8 cellular contexts compared by ENCODE assay signal in the genomic region with DNA sequence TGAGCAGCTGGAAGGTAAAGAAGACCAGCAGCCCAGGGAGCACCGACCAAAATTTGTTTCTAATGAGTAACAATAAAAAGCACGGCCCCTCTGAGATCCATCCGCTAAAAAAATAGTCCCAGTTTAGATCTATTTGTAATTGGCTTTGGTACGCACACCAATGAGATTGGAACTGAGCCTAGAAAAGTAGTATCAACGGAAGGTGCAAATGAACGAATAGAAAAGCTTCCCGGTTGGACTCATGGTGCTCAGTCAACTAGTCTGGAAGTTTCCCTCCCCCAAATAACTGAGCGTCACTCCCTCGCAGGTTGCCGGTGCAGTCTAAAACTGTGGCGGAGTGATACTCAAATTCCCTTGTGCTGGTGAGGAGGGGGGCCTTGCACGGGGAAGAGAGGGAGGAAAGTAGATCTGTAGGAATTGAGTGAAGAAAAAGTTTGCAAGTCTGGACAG. TPM values are rescaled to one million over a fixed set of nuclear protein-coding genes. Genes with fewer than 3 reads are reported as not detected.
DNase-seq lines count a peak whose midpoint lies in the region; ATAC-seq and TF ChIP-seq lines count a peak whose summit lies in the region.
"Had no signal": no experiment of that assay in that cellular context is flagged by ENCODE, and none has a peak within 500 bp of the region (broad histone marks: within the 10 kb centered on the region; RNA-seq: fewer than 3 reads in every experiment).

A gene (plus strand): TSS at position 405 of the 450 bp plus-strand sequence. CDS start 288 bp downstream, outside the sequence.

- no peaks in the 10 kb centered on the region; the same call in none of the 2 replicates for H3K36me3 ChIP-seq in HAP-1 (replicated peaks)

- peaks cover 38% of the 10 kb centered on the region for H3K4me1 ChIP-seq in HAP-1

- no peaks in the 10 kb centered on the region for H3K27me3 ChIP-seq in HAP-1 (ENCODE audit: low read depth)

- CTCF ChIA-PET in MCF 10A (lab: Yijun Ruan, JAX) = interaction anchor here (0.7 kb wide), 1 partner anchor 42 kb away, joined by 3 read pairs; no protein-coding TSS in a partner anchor

- H3K27ac Mint-ChIP-seq in MCF 10A (ENCODE audit: low read depth, unreplicated experiment) = peak within 1 kb of the TSS; percentile 91
- H3K27ac Mint-ChIP-seq: activated naive CD8-positive, alpha-beta T cell treated with anti-CD3 and anti-CD28 coated beads, Interleukin-2, amount 10 ng/mL, durations not matched to agents 7 days and 5 days had no signal

- intact Hi-C loops in MCF 10A (cut with micrococcal nuclease) = loop anchor here (2.0 kb wide), 1 partner anchor 41 kb away; no protein-coding TSS in a partner anchor
- intact Hi-C loops in sciatic nerve (cut with DNase I) = no loop called here

- H3K4me3 ChIP-seq in HAP-1 (peak within 1 kb of the TSS; percentile 59), iPS-11a (ENCODE audit: low read depth, low read length) (peak within 1 kb of the TSS; percentile 42)

- DNase-seq in HAP-1 (ENCODE audit: low spot score in 2 of 2) (peak; percentile 88 to 96), NCI-H446 treated with DMSO at 0.1 percent for 48 hours (lab: John Stamatoyannopoulos, UW) (peak; percentile 86), MCF 10A (ENCODE audit: unreplicated experiment) (peak; percentile 90), sciatic nerve (ENCODE audit: low spot score) (peak; percentile 56), NCI-H2107 treated with DMSO at 0.1 percent for 48 hours (lab: John Stamatoyannopoulos, UW; ENCODE audit: unreplicated experiment) (no peak), NK-92 (lab: John Stamatoyannopoulos, UW; ENCODE audit: unreplicated experiment) (no peak)
- DNase-seq: activated naive CD8-positive, alpha-beta T cell treated with anti-CD3 and anti-CD28 coated beads, Interleukin-2, amount 10 ng/mL, durations not matched to agents 7 days and 5 days had no signal

- H3K4me1 Mint-ChIP-seq in MCF 10A (ENCODE audit: insufficient read depth, unreplicated experiment) = no peaks in the 10 kb centered on the region

- TF ChIP-seq CTCF in MCF 10A (IDR thresholded peaks at IDR 0.05; ENCODE audit: unreplicated experiment) = no peak

- ATAC-seq in sciatic nerve = peak; percentile 81

- peak within 1 kb of the TSS; percentile 88 for H3K4me3 Mint-ChIP-seq in MCF 10A (ENCODE audit: unreplicated experiment)
- H3K4me3 Mint-ChIP-seq: activated naive CD8-positive, alpha-beta T cell treated with anti-CD3 and anti-CD28 coated beads, Interleukin-2, amount 10 ng/mL, durations not matched to agents 7 days and 5 days had no signal

- POLR2A ChIA-PET in MCF 10A (lab: Yijun Ruan, JAX) = interaction anchor here (0.5 to 7.7 kb wide), 37 partner anchors 8 to 348 kb away, joined by 3 to 152 read pairs (median 4); a partner anchor contains a TSS

- no peaks in the 10 kb centered on the region for H3K9me3 Mint-ChIP-seq in MCF 10A (ENCODE audit: unreplicated experiment)
- H3K9me3 Mint-ChIP-seq: activated naive CD8-positive, alpha-beta T cell treated with anti-CD3 and anti-CD28 coated beads, Interleukin-2, amount 10 ng/mL, durations not matched to agents 7 days and 5 days had no signal

- no peaks in the 10 kb centered on the region for H3K36me3 Mint-ChIP-seq in MCF 10A (ENCODE audit: insufficient read depth, unreplicated experiment)
- H3K36me3 Mint-ChIP-seq: activated naive CD8-positive, alpha-beta T cell treated with anti-CD3 and anti-CD28 coated beads, Interleukin-2, amount 10 ng/mL, durations not matched to agents 7 days and 5 days had no signal

- BruUV-seq in MCF 10A (replicated peaks; lab: Mats Ljungman, UMichigan) = no TSS peak

- peaks cover 40% of the 10 kb centered on the region for H3K27me3 Mint-ChIP-seq in MCF 10A (ENCODE audit: insufficient read depth, unreplicated experiment)

- in situ Hi-C loops in HAP-1 (cut with MboI; ENCODE audit: low sequenced_read_pairs) = no loop called here

- H3K9me3 ChIP-seq in HAP-1 = no peaks in the 10 kb centered on the region

RNA-seq across cellular contexts. Expression of the gene that starts here (rescaled TPM):
- 122 and 138 TPM in 2 replicates for total RNA-seq in MCF 10A (2022)
- 21.8 TPM for total RNA-seq in sciatic nerve
- total RNA-seq: activated naive CD8-positive, alpha-beta T cell treated with anti-CD3 and anti-CD28 coated beads, Interleukin-2, amount 10 ng/mL, durations not matched to agents 7 days and 5 days had no signal

Comparison
In these comparisons a context has a peak if more than half of its experiments do, and no peak if none do; other contexts are left out.
1. DNase-seq: peak in HAP-1 (2 of 2), NCI-H446 treated with DMSO at 0.1 percent for 48 hours (single experiment), MCF 10A (single experiment) and sciatic nerve (single experiment); none in NCI-H2107 treated with DMSO at 0.1 percent for 48 hours (single experiment) and NK-92 (single experiment).